ENCODE assay signal across 22 cellular contexts in genomic region chr2:230583593-230583992, GRCh38.
DNase-seq lines count a peak whose midpoint lies in the region; ATAC-seq, FAIRE-seq and TF ChIP-seq lines count a peak whose summit lies in the region.
"Had no signal": no experiment of that assay in that cellular context is flagged by ENCODE, and none has a peak within 500 bp of the region (broad histone marks: within the 10 kb centered on the region; RNA-seq: fewer than 3 reads in every experiment).

No MANE protein-coding gene starts in this region.

- peak overlapping the region; percentile 75 for H3K27ac Mint-ChIP-seq in activated CD4-positive, alpha-beta T cell treated with anti-CD3 and anti-CD28 coated beads for 36 hours
- H3K27ac Mint-ChIP-seq in IgD-negative memory B cell: peak overlapping the region; percentile 16 to 93 (median 20)

- POLR2A ChIA-PET in activated CD4-positive, alpha-beta T cell treated with anti-CD3 and anti-CD28 coated beads for 36 hours (lab: Charles Lee): no interaction called here

- FAIRE-seq in D721Med (lab: Jason Lieb, UNC): no peak
- FAIRE-seq: A549 had no signal

- no peak for TF ChIP-seq CTCF in D721Med (IDR thresholded peaks at IDR 0.05; ENCODE audit: insufficient read depth, missing control alignments)

- peak; percentile 44 for ATAC-seq in activated CD4-positive, alpha-beta T cell treated with anti-CD3 and anti-CD28 coated beads for 36 hours
- peak; percentile 19 for ATAC-seq in GM21423 (IDR thresholded peaks at IDR 0.05; ENCODE audit: unreplicated experiment)
- ATAC-seq: A549, left colon had no signal

- DNase-seq in activated CD4-positive, alpha-beta T cell treated with anti-CD3 and anti-CD28 coated beads for 36 hours: no peak
- DNase-seq in activated CD4-positive, alpha-beta T cell treated with anti-CD3 and anti-CD28 coated beads for 48 hours: no peak
- peak; percentile 5 for DNase-seq in foreskin melanocyte
- DNase-seq in substantia nigra (lab: John Stamatoyannopoulos, UW): no peak
- DNase-seq in D721Med (ENCODE audit: insufficient read length, low spot score): no peak
- no peak for DNase-seq in hepatic stellate cell (ENCODE audit: low spot score)
- DNase-seq: activated CD4-positive, alpha-beta T cell treated with anti-CD3 and anti-CD28 coated beads, Interleukin-2, amount 50 U/mL, for 1 hour; activated T-cell treated with anti-CD3 and anti-CD28 coated beads, Interleukin-2, amount 50 U/mL, for 4 hours; DMS 273 treated with DMSO at 0.1 percent for 48 hours; erythroblast; GDM1; Karpas-422; left colon; midbrain; NCI-H1092 treated with DMSO at 0.1 percent for 48 hours; NCI-H526; OCI-M1; spleen; transverse colon had no signal

- peaks cover 25% of the 10 kb centered on the region for H3K4me1 Mint-ChIP-seq in activated CD4-positive, alpha-beta T cell treated with anti-CD3 and anti-CD28 coated beads for 36 hours
- peaks cover 30 to 47% (median 34%) of the 10 kb centered on the region in 3 donors for H3K4me1 Mint-ChIP-seq in IgD-negative memory B cell

- H3K4me3 Mint-ChIP-seq in activated CD4-positive, alpha-beta T cell treated with anti-CD3 and anti-CD28 coated beads for 36 hours: no peak overlapping the region
- peak overlapping the region; percentile 18 to 86 (median 53) for H3K4me3 Mint-ChIP-seq in IgD-negative memory B cell
- H3K4me3 Mint-ChIP-seq: activated T-cell treated with anti-CD3 and anti-CD28 coated beads, Interleukin-2, amount 50 U/mL, for 4 hours had no signal

- no peak overlapping the region for H3K27ac ChIP-seq in substantia nigra (ENCODE audit: low read depth, low read length, poor library complexity, severe bottlenecking)
- H3K27ac ChIP-seq: A549, transverse colon had no signal

- H3K27me3 Mint-ChIP-seq in activated CD4-positive, alpha-beta T cell treated with anti-CD3 and anti-CD28 coated beads for 36 hours: no peaks in the 10 kb centered on the region
- no peaks in the 10 kb centered on the region for H3K27me3 Mint-ChIP-seq in IgD-negative memory B cell

- H3K36me3 Mint-ChIP-seq in activated CD4-positive, alpha-beta T cell treated with anti-CD3 and anti-CD28 coated beads for 36 hours (ENCODE audit: low read depth): peaks cover 7% of the 10 kb centered on the region
- H3K36me3 Mint-ChIP-seq in IgD-negative memory B cell: peaks cover 4% of the 10 kb centered on the region

- H3K9me3 Mint-ChIP-seq in activated CD4-positive, alpha-beta T cell treated with anti-CD3 and anti-CD28 coated beads for 36 hours (ENCODE audit: low read depth): peaks cover 5% of the 10 kb centered on the region
- H3K9me3 Mint-ChIP-seq in IgD-negative memory B cell: peaks cover 0 to 6% (median 1%) of the 10 kb centered on the region in 3 donors

- intact Hi-C loops in activated CD4-positive, alpha-beta T cell treated with anti-CD3 and anti-CD28 coated beads for 36 hours (cut with DNase I, micrococcal nuclease): no loop called here

- CTCF ChIA-PET in activated CD4-positive, alpha-beta T cell treated with anti-CD3 and anti-CD28 coated beads for 36 hours (lab: Charles Lee): interaction anchor here (0.6 kb wide), 1 partner anchor 567 kb away, joined by 3 read pairs; no protein-coding TSS in a partner anchor
